32 cellular contexts compared by ENCODE assay signal in the genomic region with DNA sequence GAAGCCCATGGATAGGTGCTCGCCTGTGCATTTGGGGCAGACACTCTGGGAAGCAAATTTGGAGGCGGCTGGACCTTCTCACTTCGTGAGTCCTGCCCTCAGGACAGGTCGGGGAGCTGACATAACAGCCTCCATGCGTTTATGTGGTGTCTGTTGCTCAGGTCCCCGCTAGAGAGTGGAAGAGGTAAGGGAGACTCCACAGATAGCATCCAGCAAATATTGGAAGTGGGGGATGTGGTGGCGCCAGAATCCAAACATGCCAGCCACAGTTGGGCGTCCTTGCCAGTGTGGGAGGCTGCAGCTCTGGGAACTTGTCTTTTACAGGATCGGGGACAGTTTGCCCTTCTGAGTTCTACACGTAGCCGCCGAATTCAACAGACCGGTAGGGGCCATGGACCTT. TPM values are rescaled to one million over a fixed set of nuclear protein-coding genes. Genes with fewer than 3 reads are reported as not detected.
"Had no signal": no experiment of that assay in that cellular context is flagged by ENCODE, and none has a peak within 500 bp of the region (broad histone marks: within the 10 kb centered on the region; RNA-seq: fewer than 3 reads in every experiment).

No MANE protein-coding gene starts in this region.

- H3K4me3 ChIP-seq: ascending aorta, cardiac muscle cell had no signal

- DNase-seq: activated CD4-positive, alpha-beta memory T cell treated with anti-CD3 and anti-CD28 coated beads, Interleukin-2, amount 10 ng/mL, durations not matched to agents 7 days and 5 days; activated CD4-positive, alpha-beta T cell treated with anti-CD3 and anti-CD28 coated beads for 1 hour; activated CD4-positive, alpha-beta T cell treated with anti-CD3 and anti-CD28 coated beads for 36 hours; activated CD4-positive, alpha-beta T cell treated with anti-CD3 and anti-CD28 coated beads for 48 hours; activated CD4-positive, alpha-beta T cell treated with anti-CD3 and anti-CD28 coated beads, Interleukin-2, amount 10 ng/mL, durations not matched to agents 7 days and 5 days; activated CD4-positive, alpha-beta T cell treated with anti-CD3 and anti-CD28 coated beads, Interleukin-2, amount 50 U/mL, for 48 hours; activated CD4-positive, CD25-positive, alpha-beta regulatory T cell; activated CD8-positive, alpha-beta memory T cell treated with anti-CD3 and anti-CD28 coated beads for 24 hours; activated CD8-positive, alpha-beta memory T cell treated with anti-CD3 and anti-CD28 coated beads, Interleukin-2, amount 10 ng/mL, durations not matched to agents 7 days and 5 days; activated CD8-positive, alpha-beta memory T cell treated with anti-CD3 and anti-CD28 coated beads, Interleukin-2, amount 50 U/mL, for 48 hours; activated CD8-positive, alpha-beta T cell treated with anti-CD3 and anti-CD28 coated beads, Interleukin-2, amount 10 ng/mL, durations not matched to agents 7 days and 5 days; activated effector memory CD4-positive, alpha-beta T cell treated with Interleukin-2 at 50 U/mL for 16 hours; activated gamma-delta T cell; activated naive CD4-positive, alpha-beta T cell treated with anti-CD3 and anti-CD28 coated beads, Interleukin-2, amount 10 ng/mL, durations not matched to agents 7 days and 5 days; activated naive CD4-positive, alpha-beta T cell treated with Interleukin-2 at 50 U/mL for 16 hours; activated naive CD8-positive, alpha-beta T cell treated with anti-CD3 and anti-CD28 coated beads, Interleukin-2, amount 10 ng/mL, durations not matched to agents 7 days and 5 days; activated naive CD8-positive, alpha-beta T cell treated with anti-CD3 and anti-CD28 coated beads, Interleukin-2, amount 50 U/mL, for 24 hours; activated T-cell treated with anti-CD3 and anti-CD28 coated beads, Interleukin-2, amount 50 U/mL, for 24 hours; activated T-cell treated with anti-CD3 and anti-CD28 coated beads, Interleukin-2, amount 50 U/mL, for 48 hours; amygdala; anterior cingulate cortex; central memory CD4-positive, alpha-beta T cell; T-helper 1 cell; T-helper 2 cell; T-helper 9 cell; WERI-Rb-1 had no signal

- H3K36me3 ChIP-seq: ascending aorta, cardiac muscle cell, WERI-Rb-1 had no signal

- H3K9me3 ChIP-seq: ascending aorta had no signal

- H3K27ac ChIP-seq: ascending aorta, cardiac muscle cell, WERI-Rb-1 had no signal

- H3K27me3 ChIP-seq: ascending aorta, cardiac muscle cell had no signal

- H3K4me1 ChIP-seq: ascending aorta had no signal

RNA-seq across cellular contexts. Expression of a gene that starts 50.8 kb away (rescaled TPM):
- total RNA-seq: activated CD4-positive, alpha-beta memory T cell treated with anti-CD3 and anti-CD28 coated beads, Interleukin-2, amount 10 ng/mL, durations not matched to agents 7 days and 5 days; activated CD4-positive, alpha-beta T cell treated with anti-CD3 and anti-CD28 coated beads for 36 hours; activated CD8-positive, alpha-beta memory T cell treated with anti-CD3 and anti-CD28 coated beads, Interleukin-2, amount 10 ng/mL, durations not matched to agents 7 days and 5 days; activated CD8-positive, alpha-beta T cell treated with anti-CD3 and anti-CD28 coated beads, Interleukin-2, amount 10 ng/mL, durations not matched to agents 7 days and 5 days; activated naive CD8-positive, alpha-beta T cell treated with anti-CD3 and anti-CD28 coated beads, Interleukin-2, amount 10 ng/mL, durations not matched to agents 7 days and 5 days; activated T-helper 2 cell treated with anti-CD3 and anti-CD28 coated beads, Interferon-gamma antibody, Interleukin-2, Interleukin-4, amounts not matched to agents 10 μg/mL and 5 μg/mL and 100 μg/mL, durations not matched to agents 14 hours and 24 hours and 36 hours; ascending aorta; bronchial epithelial cell; cardiac muscle cell; cerebellum; WTC11 had no signal
- polyA plus RNA-seq: cardiac muscle cell had no signal
